2 cellular contexts compared by ENCODE assay signal in genomic region chr12:3692616-3693365, GRCh38.
TF ChIP-seq lines count a peak whose summit lies in the region.

No MANE protein-coding gene starts in this region.

TF ChIP-seq in HEK293, 187 proteins besides CTCF, POLR2A, EP300 and RAD21:
- TF ChIP-seq ZSCAN18 (tag by site-specific recombination; IDR thresholded peaks at IDR 0.05): no peak
- TF ChIP-seq ZNF292 (tag by site-specific recombination; IDR thresholded peaks at IDR 0.05; ENCODE audit: borderline replicate concordance, low read depth): no peak
- no peak for TF ChIP-seq ZNF121 (tag by site-specific recombination; IDR thresholded peaks at IDR 0.05)
- no peak for TF ChIP-seq ZNF10 (tag by site-specific recombination; IDR thresholded peaks at IDR 0.05)
- no peak for TF ChIP-seq ZNF391 (tag by site-specific recombination; IDR thresholded peaks at IDR 0.05; ENCODE audit: borderline replicate concordance, low read depth)
- no peak for TF ChIP-seq ZNF701 (tag by site-specific recombination; IDR thresholded peaks at IDR 0.05)
- 0 out of 2 replicates have a peak, but pooled peaks have one; percentile 11 for TF ChIP-seq SCRT2 (tag by site-specific recombination; IDR thresholded peaks at IDR 0.05)
- TF ChIP-seq ZNF623 (tag by site-specific recombination; IDR thresholded peaks at IDR 0.05): no peak

TF ChIP-seq in H1, 55 proteins besides CTCF, POLR2A, EP300 and RAD21:
- no peak for TF ChIP-seq RNF2 (IDR thresholded peaks at IDR 0.05; ENCODE audit: borderline replicate concordance, low read depth, low read length, missing control alignments, poor library complexity, severe bottlenecking)
- no peak for TF ChIP-seq NRF1 (IDR thresholded peaks at IDR 0.05; ENCODE audit: low read depth, low read length)
- TF ChIP-seq PHF8 (conservative IDR thresholded peaks at IDR 0.05; ENCODE audit: low read depth, low read length): no peak
- TF ChIP-seq MAFK (IDR thresholded peaks at IDR 0.05; ENCODE audit: low read depth, low read length): no peak
- TF ChIP-seq E2F6 (IDR thresholded peaks at IDR 0.05): no peak
- TF ChIP-seq KDM1A (IDR thresholded peaks at IDR 0.05; ENCODE audit: borderline replicate concordance, low read length): no peak
